Comparison of ENCODE assay signal across 22 cellular contexts in the genomic region with DNA sequence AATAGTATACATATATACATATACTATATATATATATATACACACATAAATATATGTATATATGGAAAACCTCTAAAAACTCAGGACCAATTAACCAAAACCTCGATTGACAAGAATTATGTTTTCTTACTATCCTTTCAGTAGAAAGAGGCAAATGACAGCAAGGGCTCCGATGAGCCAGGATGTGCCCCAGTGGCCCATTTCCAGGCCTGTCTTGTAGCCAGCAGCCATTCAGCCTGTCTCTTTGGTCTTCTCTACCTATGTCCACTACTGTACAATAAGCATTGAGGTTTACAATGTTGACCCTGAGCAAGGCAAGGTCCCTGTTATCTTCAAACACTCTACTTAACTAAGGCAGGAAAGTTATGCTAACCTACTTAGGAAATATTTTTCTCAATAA. TPM values are rescaled to one million over a fixed set of nuclear protein-coding genes. Genes with fewer than 3 reads are reported as not detected.
"Had no signal": no experiment of that assay in that cellular context is flagged by ENCODE, and none has a peak within 500 bp of the region (broad histone marks: within the 10 kb centered on the region; RNA-seq: fewer than 3 reads in every experiment).

No MANE protein-coding gene starts in this region.

- H3K27ac ChIP-seq: SJSA1, SK-N-MC had no signal

- H3K36me3 ChIP-seq: MG63, SJSA1 had no signal

- H3K4me3 ChIP-seq: MG63, SJSA1, SK-N-MC had no signal

- H3K9me3 ChIP-seq: MG63, SJSA1 had no signal

- ATAC-seq: HepG2 had no signal

- DNase-seq: IMR-90, Karpas-422, KG1, MG63, NCI-H1092, NCI-H1105 treated with DMSO at 0.1 percent for 48 hours, NCI-H1417 treated with DMSO at 0.1 percent for 48 hours, NCI-H1694, NCI-H187 treated with DMSO at 0.1 percent for 48 hours, NCI-H2029 treated with DMSO at 0.1 percent for 48 hours, NCI-H2171 treated with DMSO at 0.1 percent for 48 hours, NCI-H345, NCI-H446 treated with DMSO at 0.1 percent for 48 hours, NCI-H526, NCI-H82, Right ventricle myocardium superior, RPMI8226, SIG-M5 had no signal

- H3K4me1 ChIP-seq: SJSA1 had no signal

RNA-seq across cellular contexts. Expression of gene KCNA2, which starts 9.8 kb away (rescaled TPM):
- total RNA-seq: HepG2, HT1080, IMR-90, SJSA1 had no signal
- polyA plus RNA-seq: HepG2, IMR-90 had no signal
